In genomic region chr5:142295960-142296860, GRCh38 we compare ENCODE assay signal across 18 cellular contexts. TPM values are rescaled to one million over a fixed set of nuclear protein-coding genes. Genes with fewer than 3 reads are reported as not detected.
DNase-seq lines count a peak whose midpoint lies in the region; ATAC-seq and TF ChIP-seq lines count a peak whose summit lies in the region.
"Had no signal": no experiment of that assay in that cellular context is flagged by ENCODE, and none has a peak within 500 bp of the region (broad histone marks: within the 10 kb centered on the region; RNA-seq: fewer than 3 reads in every experiment).

No MANE protein-coding gene starts in this region.

- H3K27ac ChIP-seq in SJCRH30 = peak overlapping the region; percentile 43
- H3K27ac ChIP-seq in coronary artery = peak overlapping the region; percentile 61 to 88
- H3K27ac ChIP-seq in lung (ENCODE audit: low read depth in 1 of 2, low read length in 1 of 2) = peak overlapping the region; percentile 63
- peak overlapping the region in 7 of 8 donors; percentile 7 to 65 (median 53) for H3K27ac ChIP-seq in spleen
- H3K27ac ChIP-seq: upper lobe of right lung had no signal

- 73% methylated on average over 8 of the region's 8 CpGs for WGBS in lung, 2 donors
- WGBS in spleen, 5 donors = 65 to 80% (median 68%) methylated on average over 8 of the region's 8 CpGs

- H3K36me3 ChIP-seq in SJCRH30 (no peaks in the 10 kb centered on the region), lung (ENCODE audit: control insufficient read depth in 2 of 2, insufficient read depth in 2 of 2, low read length in 2 of 2) (no peaks in the 10 kb centered on the region), spleen (no peaks in the 10 kb centered on the region)
- H3K36me3 ChIP-seq: upper lobe of right lung had no signal

- no peaks in the 10 kb centered on the region for H3K27me3 ChIP-seq in SJCRH30
- no peaks in the 10 kb centered on the region for H3K27me3 ChIP-seq in lung (ENCODE audit: control insufficient read depth, insufficient read depth)
- peaks cover 0 to 4% (median 0%) of the 10 kb centered on the region in 7 donors for H3K27me3 ChIP-seq in spleen (replicated peaks in 1 of 7)
- H3K27me3 ChIP-seq: BE2C, upper lobe of right lung had no signal

- intact Hi-C loops in spleen (cut with DNase I; ENCODE audit: low total_unique reads) = no loop called here

- TF ChIP-seq POLR2A in spleen (IDR thresholded peaks at IDR 0.05) = no peak

- TF ChIP-seq CTCF in coronary artery (IDR thresholded peaks at IDR 0.05) (no peak), lung (IDR thresholded peaks at IDR 0.05; ENCODE audit: control extremely low read depth, extremely low read depth) (no peak), spleen (IDR thresholded peaks at IDR 0.05 in 8 of 11, conservative IDR thresholded peaks at IDR 0.05 in 3 of 11) (no peak)

- H3K9me3 ChIP-seq in SJCRH30 (replicated peaks) = no peaks in the 10 kb centered on the region
- H3K9me3 ChIP-seq in lung (ENCODE audit: control insufficient read depth in 2 of 2, insufficient read depth in 1 of 2, low read length in 1 of 2) = no peaks in the 10 kb centered on the region
- H3K9me3 ChIP-seq in spleen = no peaks in the 10 kb centered on the region
- H3K9me3 ChIP-seq: BE2C, upper lobe of right lung had no signal

- DNase-seq in SJCRH30 (no peak), coronary artery (ENCODE audit: low spot score) (no peak), lung (ENCODE audit: low spot score) (no peak), spleen (no peak), GM19240 (ENCODE audit: insufficient read length, low spot score) (no peak), Kasumi-1 (lab: John Stamatoyannopoulos, UW) (no peak), dermis blood vessel endothelial cell (no peak)
- DNase-seq: activated CD4-positive, alpha-beta memory T cell treated with anti-CD3 and anti-CD28 coated beads for 36 hours; activated naive CD8-positive, alpha-beta T cell treated with anti-CD3 and anti-CD28 coated beads for 36 hours; activated T-cell treated with anti-CD3 and anti-CD28 coated beads, Interleukin-2, amount 50 U/mL, for 24 hours; central memory CD4-positive, alpha-beta T cell; NCI-H2107; NCI-H748 treated with DMSO at 0.1 percent for 48 hours; nucleus accumbens; upper lobe of right lung had no signal

- H3K4me1 ChIP-seq in SJCRH30 (peaks cover 17% of the 10 kb centered on the region), lung (ENCODE audit: control insufficient read depth in 2 of 2, insufficient read depth in 2 of 2, low read length in 2 of 2) (peaks cover 16 to 24% of the 10 kb centered on the region in 2 donors), spleen (peaks cover 0 to 43% (median 18%) of the 10 kb centered on the region in 6 donors)

- ATAC-seq in lung (ENCODE audit: insufficient read depth, low FRiP score) = no peak
- no peak for ATAC-seq in HG02885 (IDR thresholded peaks at IDR 0.05; ENCODE audit: poor library complexity, unreplicated experiment)
- ATAC-seq: stimulated activated effector memory CD8-positive, alpha-beta T cell treated with anti-CD3 and anti-CD28 coated beads, Interleukin-12 subunit alpha, Interleukin-12 subunit beta, amount 100 ng/mL, for 72 hours had no signal

- H3K4me3 ChIP-seq in SJCRH30 (no peak overlapping the region), coronary artery (no peak overlapping the region), lung (no peak overlapping the region), spleen (no peak overlapping the region)
- H3K4me3 ChIP-seq: upper lobe of right lung had no signal

RNA-seq across cellular contexts. Expression of gene SPRY4, which starts 28.6 kb away (rescaled TPM):
- total RNA-seq in SJCRH30 (2014; rRNA removed; shearing (Covaris generic)) = 41.6 and 41.7 TPM in 2 replicates
- total RNA-seq in lung = 10 to 100 TPM; 23.6 to 33.9 TPM
- 10 to 100 TPM; 16.7 to 22.7 TPM for polyA plus RNA-seq in lung
- total RNA-seq in spleen = 10 to 100 TPM in 6 of 7 donors, 1 to 10 TPM in 1; 9.4 to 33.5 (median 21.2) TPM
- 1 to 10 TPM in 2 of 3 donors, under 1 TPM in 1; 0.76 to 2.0 (median 1.1) TPM for polyA plus RNA-seq in spleen
- 5.5 and 11.9 TPM in 2 replicates for total RNA-seq in dermis blood vessel endothelial cell
